Comparison of ENCODE assay signal across 10 cellular contexts in genomic region chr17:79798296-79799173, GRCh38. TPM values are rescaled to one million over a fixed set of nuclear protein-coding genes. Genes with fewer than 3 reads are reported as not detected.
DNase-seq lines count a peak whose midpoint lies in the region; ATAC-seq, FAIRE-seq and TF ChIP-seq lines count a peak whose summit lies in the region.
"Had no signal": no experiment of that assay in that cellular context is flagged by ENCODE, and none has a peak within 500 bp of the region (broad histone marks: within the 10 kb centered on the region; RNA-seq: fewer than 3 reads in every experiment).

No MANE protein-coding gene starts in this region.

- peak overlapping the region; percentile 83 for H3K4me3 Mint-ChIP-seq in type B pancreatic cell

- no peak overlapping the region for H3K27ac ChIP-seq in keratinocyte (ENCODE audit: control insufficient read depth, insufficient read depth, low read length)

- TF ChIP-seq CTCF in keratinocyte (optimal IDR thresholded peaks at IDR 0.05 in 1 of 3, IDR thresholded peaks at IDR 0.05 in 1 of 3, conservative IDR thresholded peaks at IDR 0.05 in 1 of 3; ENCODE audit: extremely low read depth in 1 of 3, insufficient read depth in 2 of 3, low read length in 3 of 3), result no peak
- TF ChIP-seq CTCF in type B pancreatic cell (conservative IDR thresholded peaks at IDR 0.05), result no peak

- peaks cover 56% of the 10 kb centered on the region for H3K27me3 Mint-ChIP-seq in type B pancreatic cell

- peaks cover 6 to 8% of the 10 kb centered on the region in 2 experiments for H3K36me3 ChIP-seq in keratinocyte (ENCODE audit: control insufficient read depth in 2 of 2, extremely low read depth in 1 of 2, insufficient read depth in 2 of 2, low read length in 2 of 2)

- DNase-seq in activated T-cell treated with anti-CD3 and anti-CD28 coated beads, Interleukin-2, amount 50 U/mL, for 1 hour, result peak; percentile 50
- no peak for DNase-seq in activated T-cell treated with anti-CD3 and anti-CD28 coated beads for 4 hours
- peak; percentile 29 to 47 for DNase-seq in activated T-cell treated with anti-CD3 and anti-CD28 coated beads, Interleukin-2, amount 50 U/mL, for 48 hours
- no peak for DNase-seq in keratinocyte (ENCODE audit: low read depth, low spot score)
- no peak for DNase-seq in type B pancreatic cell (ENCODE audit: extremely low spot score, unreplicated experiment)
- no peak for DNase-seq in globus pallidus (ENCODE audit: low spot score)
- DNase-seq: dermis blood vessel endothelial cell, NCI-H1436 treated with DMSO at 0.1 percent for 48 hours had no signal

- no peaks in the 10 kb centered on the region for H3K9me3 Mint-ChIP-seq in type B pancreatic cell

- peaks cover 4% of the 10 kb centered on the region for H3K36me3 Mint-ChIP-seq in type B pancreatic cell

- ATAC-seq in GM19455 (IDR thresholded peaks at IDR 0.05; ENCODE audit: unreplicated experiment) (no peak), HG03095 (IDR thresholded peaks at IDR 0.05; ENCODE audit: unreplicated experiment) (no peak)

- no peaks in the 10 kb centered on the region for H3K9me3 ChIP-seq in keratinocyte (ENCODE audit: control insufficient read depth, low read depth, low read length)

- peak overlapping the region; percentile 48 for H3K4me2 ChIP-seq in keratinocyte (ENCODE audit: control insufficient read depth, extremely low read depth, insufficient read depth, low read depth, low read length)

- peaks cover 24% of the 10 kb centered on the region for H3K4me1 Mint-ChIP-seq in type B pancreatic cell (ENCODE audit: unreplicated experiment)

- peak overlapping the region; percentile 76 for H3K27ac Mint-ChIP-seq in type B pancreatic cell

- H4K20me1 ChIP-seq in keratinocyte (ENCODE audit: control insufficient read depth, extremely low read depth, insufficient read depth, low read length), result no peaks in the 10 kb centered on the region

- H3K4me3 ChIP-seq in keratinocyte (ENCODE audit: control insufficient read depth in 2 of 3, extremely low read depth in 1 of 3, insufficient read depth in 2 of 3, low read depth in 1 of 3, low read length in 3 of 3), result peak overlapping the region in 1 of 3 experiments; percentile 19

- no peak overlapping the region for H2AFZ ChIP-seq in keratinocyte (ENCODE audit: control insufficient read depth, low read length)

- dilution Hi-C loops in keratinocyte (cut with MboI; ENCODE audit: extremely low pct_ligation_motif_present, low sequenced_read_pairs), result no loop called here

- no peaks in the 10 kb centered on the region for H3K79me2 ChIP-seq in keratinocyte (ENCODE audit: control insufficient read depth, insufficient read depth, low read length)

- FAIRE-seq in keratinocyte (lab: Jason Lieb, UNC), result no peak

- H3K27me3 ChIP-seq in keratinocyte (ENCODE audit: control insufficient read depth, extremely low read depth, insufficient read depth, low read length), result peaks cover 63% of the 10 kb centered on the region

- no peak overlapping the region for H3K9ac ChIP-seq in keratinocyte (ENCODE audit: control insufficient read depth, extremely low read depth, insufficient read depth, low read length)

- peaks cover 37% of the 10 kb centered on the region for H3K4me1 ChIP-seq in keratinocyte (ENCODE audit: control insufficient read depth, extremely low read depth, insufficient read depth, low read length)

- no peaks in the 10 kb centered on the region for H3K9me1 ChIP-seq in keratinocyte (ENCODE audit: control insufficient read depth, extremely low read depth, insufficient read depth, low read length)

RNA-seq across cellular contexts. Expression of gene CBX8, which starts 1.7 kb away (rescaled TPM):
- 0.22 to 0.49 TPM (median 0.24 TPM) in 3 replicates for polyA plus RNA-seq in keratinocyte
- polyA plus RNA-seq in keratinocyte (2011; ENCODE audit: low read depth), result 0.31 TPM
- polyA plus RNA-seq in keratinocyte (2011; cell fraction: cytosol; rRNA removed), result 0.29 and 0.86 TPM in 2 replicates
- polyA plus RNA-seq in keratinocyte (2011; cell fraction: nucleus; rRNA removed), result 0.67 and 1.5 TPM in 2 replicates
- polyA plus RNA-seq in keratinocyte (2012; ENCODE audit: low replicate concordance), result 2.2 and 2.8 TPM in 2 replicates
- 0.13 to 0.38 TPM (median 0.36 TPM) in 3 replicates for polyA minus RNA-seq in keratinocyte
- polyA minus RNA-seq in keratinocyte (2011; cell fraction: cytosol; rRNA and poly(A)+ RNA removed), result not detected
- 0.53 and 1.9 TPM in 2 replicates for polyA minus RNA-seq in keratinocyte (2011; cell fraction: nucleus; rRNA and poly(A)+ RNA removed)
- 13.3 and 16.0 TPM in 2 replicates for total RNA-seq in type B pancreatic cell (ENCODE audit: low replicate concordance)

RNA-seq across cellular contexts. Expression of gene CBX2, which starts 20.6 kb away (rescaled TPM):
- polyA plus RNA-seq in keratinocyte, result 1.7 to 2.3 TPM (median 1.8 TPM) in 3 replicates
- polyA plus RNA-seq in keratinocyte (2011; ENCODE audit: low read depth), result 0.32 TPM
- polyA plus RNA-seq in keratinocyte (2011; cell fraction: cytosol; rRNA removed), result 1.1 and 1.8 TPM in 2 replicates
- polyA plus RNA-seq in keratinocyte (2011; cell fraction: nucleus; rRNA removed), result 3.6 and 4.7 TPM in 2 replicates
- 0.93 and 2.2 TPM in 2 replicates for polyA plus RNA-seq in keratinocyte (2012; ENCODE audit: low replicate concordance)
- 2.2 to 3.3 TPM (median 2.4 TPM) in 3 replicates for polyA minus RNA-seq in keratinocyte
- polyA minus RNA-seq in keratinocyte (2011; cell fraction: cytosol; rRNA and poly(A)+ RNA removed), result 2.3 TPM
- polyA minus RNA-seq in keratinocyte (2011; cell fraction: nucleus; rRNA and poly(A)+ RNA removed), result 2.2 and 3.3 TPM in 2 replicates
- total RNA-seq in type B pancreatic cell (ENCODE audit: low replicate concordance), result 21.6 and 72.0 TPM in 2 replicates

RNA-seq across cellular contexts. Expression of gene CBX4, which starts 40.7 kb away (rescaled TPM):
- polyA plus RNA-seq in keratinocyte, result 5.4 to 11.0 TPM (median 7.0 TPM) in 3 replicates
- 26.5 TPM for polyA plus RNA-seq in keratinocyte (2011; ENCODE audit: low read depth)
- 3.5 and 6.7 TPM in 2 replicates for polyA plus RNA-seq in keratinocyte (2011; cell fraction: cytosol; rRNA removed)
- polyA plus RNA-seq in keratinocyte (2011; cell fraction: nucleus; rRNA removed), result 9.5 and 9.7 TPM in 2 replicates
- 8.2 and 21.9 TPM in 2 replicates for polyA plus RNA-seq in keratinocyte (2012; ENCODE audit: low replicate concordance)
- polyA minus RNA-seq in keratinocyte, result 1.8 to 6.5 TPM (median 2.7 TPM) in 3 replicates
- polyA minus RNA-seq in keratinocyte (2011; cell fraction: cytosol; rRNA and poly(A)+ RNA removed), result 17.5 TPM
- 12.8 and 12.9 TPM in 2 replicates for polyA minus RNA-seq in keratinocyte (2011; cell fraction: nucleus; rRNA and poly(A)+ RNA removed)
- 39.6 and 76.2 TPM in 2 replicates for total RNA-seq in type B pancreatic cell (ENCODE audit: low replicate concordance)

Comparison
In these comparisons a context has a peak if more than half of its experiments do, and no peak if none do; other contexts are left out.
1. DNase-seq: peak in activated T-cell treated with anti-CD3 and anti-CD28 coated beads, Interleukin-2, amount 50 U/mL, for 1 hour (single experiment) and activated T-cell treated with anti-CD3 and anti-CD28 coated beads, Interleukin-2, amount 50 U/mL, for 48 hours (2 of 2); none in activated T-cell treated with anti-CD3 and anti-CD28 coated beads for 4 hours (single experiment), keratinocyte (single experiment), type B pancreatic cell (single experiment) and globus pallidus (single experiment).